ENCODE assay signal across 8 cellular contexts in genomic region chr16:14003119-14003570, GRCh38.
DNase-seq lines count a peak whose midpoint lies in the region; ATAC-seq and TF ChIP-seq lines count a peak whose summit lies in the region.

No MANE protein-coding gene starts in this region.

- no peak overlapping the region for H3K9ac ChIP-seq in HCT116 (ENCODE audit: low read length)

- BruUV-seq in HCT116 (replicated peaks; lab: Mats Ljungman, UMichigan): no TSS peak

- intact Hi-C loops in HCT116 (cut with micrococcal nuclease): no loop called here

- TF ChIP-seq POLR2A in HCT116 (IDR thresholded peaks at IDR 0.05; ENCODE audit: borderline replicate concordance, extremely low read depth, insufficient read depth, insufficient read length): no peak

- H3K36me3 Mint-ChIP-seq in nephron (ENCODE audit: low read depth): no peaks in the 10 kb centered on the region

- H3K27ac ChIP-seq in HCT116 (ENCODE audit: low read depth, low read length): no peak overlapping the region

- H3K9me3 ChIP-seq in HCT116 (ENCODE audit: control insufficient read depth in 1 of 2, insufficient read depth in 1 of 2, low read depth in 1 of 2, low read length in 2 of 2): no peaks in the 10 kb centered on the region

- ATAC-seq in HCT116 (peak; percentile 50), GM18511 (IDR thresholded peaks at IDR 0.05; ENCODE audit: unreplicated experiment) (no peak), GM18873 (IDR thresholded peaks at IDR 0.05; ENCODE audit: low FRiP score, unreplicated experiment) (no peak), HG03139 (IDR thresholded peaks at IDR 0.05; ENCODE audit: unreplicated experiment) (no peak), GM18502 (IDR thresholded peaks at IDR 0.05; ENCODE audit: poor library complexity, unreplicated experiment) (no peak)

- no peak overlapping the region for H3K4me2 ChIP-seq in HCT116 (ENCODE audit: low read length)

- peak overlapping the region; percentile 68 to 99 (median 91) for H3K27ac Mint-ChIP-seq in nephron

- H3K4me1 ChIP-seq in HCT116 (ENCODE audit: control insufficient read depth in 1 of 2, insufficient read depth in 2 of 2, low read length in 2 of 2): peaks cover 0 to 4% of the 10 kb centered on the region in 2 experiments; a peak in 2 of 4 replicates

- no peaks in the 10 kb centered on the region for H3K9me3 Mint-ChIP-seq in nephron

- H4K20me1 ChIP-seq in HCT116 (ENCODE audit: insufficient read depth): no peaks in the 10 kb centered on the region

- no peak for TF ChIP-seq RAD21 in HCT116 (IDR thresholded peaks at IDR 0.05; ENCODE audit: low read depth)

- no peak overlapping the region for H2AFZ ChIP-seq in HCT116 (ENCODE audit: low read depth, low read length, poor library complexity, severe bottlenecking)

- POLR2A ChIA-PET in HCT116 (lab: Charles Lee): no interaction called here

- H3K4me3 Mint-ChIP-seq in nephron: peak overlapping the region; percentile 67 to 78 (median 73)

- H3K27me3 Mint-ChIP-seq in nephron (ENCODE audit: low read depth): peaks cover 4% of the 10 kb centered on the region

- H3K4me3 ChIP-seq in HCT116 (replicated peaks in 1 of 2; ENCODE audit: low read depth in 1 of 2, low read length in 2 of 2): no peak overlapping the region
- peak overlapping the region; percentile 40 to 46 for H3K4me3 ChIP-seq in foreskin fibroblast (ENCODE audit: low read depth in 1 of 2, low read length in 2 of 2)

- no peak for TF ChIP-seq CTCF in HCT116 (IDR thresholded peaks at IDR 0.05 in 2 of 3, conservative IDR thresholded peaks at IDR 0.05 in 1 of 3; ENCODE audit: borderline replicate concordance in 1 of 3, insufficient read depth in 1 of 3, low read depth in 2 of 3, low read length in 2 of 3)
- no peak for TF ChIP-seq CTCF in foreskin fibroblast (IDR thresholded peaks at IDR 0.05; ENCODE audit: low read depth, low read length)
- TF ChIP-seq CTCF in nephron (IDR thresholded peaks at IDR 0.05; ENCODE audit: unreplicated experiment in 3 of 3): peak; percentile 15 to 27 (median 20)

- H3K4me1 Mint-ChIP-seq in nephron: peaks cover 52% of the 10 kb centered on the region

- H3K9me2 ChIP-seq in HCT116 (ENCODE audit: insufficient read depth): no peaks in the 10 kb centered on the region

- no peaks in the 10 kb centered on the region for H3K27me3 ChIP-seq in HCT116 (ENCODE audit: insufficient read depth, low read length)

- CTCF ChIA-PET in HCT116 (lab: Charles Lee): no interaction called here

- RAD21 ChIA-PET in HCT116 (lab: Charles Lee; ENCODE audit: low non-redundant PET in 1 of 2, low total read pairs in 2 of 2, uncharacterized antibody in 2 of 2, unreplicated experiment in 2 of 2): no interaction called here

- H3K36me3 ChIP-seq in HCT116 (ENCODE audit: control insufficient read depth in 1 of 2, insufficient read depth in 2 of 2, low read length in 2 of 2): no peaks in the 10 kb centered on the region

- no peak for DNase-seq in HCT116 (ENCODE audit: low read depth, low spot score)
- peak; percentile 76 for DNase-seq in SKM-1 treated with dmso at 0.1 percent for 144 hours (lab: John Stamatoyannopoulos, UW; ENCODE audit: unreplicated experiment)
- DNase-seq in foreskin fibroblast: peak; percentile 83 to 93

- H3K79me2 ChIP-seq in HCT116 (ENCODE audit: insufficient read depth, low read length): no peaks in the 10 kb centered on the region

TF ChIP-seq in HCT116, 20 proteins besides CTCF, POLR2A, EP300 and RAD21:
- TF ChIP-seq CEBPB (IDR thresholded peaks at IDR 0.05; ENCODE audit: low read depth) (no peak), FOSL1 (IDR thresholded peaks at IDR 0.05; ENCODE audit: low read depth) (no peak), JUND (IDR thresholded peaks at IDR 0.05) (no peak), SP1 (IDR thresholded peaks at IDR 0.05; ENCODE audit: low read depth) (no peak), REST (IDR thresholded peaks at IDR 0.05; ENCODE audit: low read depth) (no peak), ZFX (IDR thresholded peaks at IDR 0.05) (no peak), POLR2AphosphoS5 (IDR thresholded peaks at IDR 0.05; ENCODE audit: low read depth, low read length) (no peak), CBX3 (IDR thresholded peaks at IDR 0.05; ENCODE audit: low read depth) (no peak), ATF3 (IDR thresholded peaks at IDR 0.05) (no peak), EZH2 (IDR thresholded peaks at IDR 0.05) (no peak)

Comparison
In these comparisons a context has a peak if more than half of its experiments do, and no peak if none do; other contexts are left out.
1. H3K4me3 ChIP-seq: peak in foreskin fibroblast (2 of 2); none in HCT116 (0 of 2).
2. CTCF ChIP-seq: peak in nephron (3 of 3); none in HCT116 (0 of 3) and foreskin fibroblast (single experiment).